28 cellular contexts compared by ENCODE assay signal in the genomic region with DNA sequence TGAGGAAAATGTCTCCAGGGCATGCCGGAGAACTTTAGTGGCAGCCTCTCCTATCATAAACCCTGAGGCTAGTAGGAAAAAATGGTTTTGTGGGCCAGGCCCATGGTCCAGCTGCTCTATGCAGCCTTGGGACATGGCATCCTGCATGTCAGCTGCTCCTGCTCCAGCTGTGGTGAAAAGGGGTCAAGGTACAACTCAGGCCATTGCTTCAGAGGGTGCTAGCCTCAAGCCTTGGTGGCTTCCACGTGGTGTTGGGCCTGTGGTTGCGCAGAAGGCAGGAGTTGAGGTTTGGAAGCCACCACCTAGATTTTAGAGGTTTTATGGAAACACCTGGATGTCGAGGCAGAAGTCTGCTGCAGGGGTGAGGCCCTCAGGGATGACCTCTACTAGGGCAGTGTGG.
"Had no signal": no experiment of that assay in that cellular context is flagged by ENCODE, and none has a peak within 500 bp of the region (broad histone marks: within the 10 kb centered on the region; RNA-seq: fewer than 3 reads in every experiment).

No MANE protein-coding gene starts in this region.

- H3K36me3 Mint-ChIP-seq: stimulated activated effector memory CD8-positive, alpha-beta T cell treated with anti-CD3 and anti-CD28 coated beads, Interleukin-12 subunit alpha, Interleukin-12 subunit beta, amount 100 ng/mL, for 72 hours; stimulated activated memory B cell treated with anti-CD40 and anti-IgM and Interleukin-4, amounts not matched to agents 10 μg/mL and 1 μg/mL and 100 μg/mL, for 72 hours; stimulated activated naive B cell treated with anti-CD40 and anti-IgM and Interleukin-4, amounts not matched to agents 10 μg/mL and 1 μg/mL and 100 μg/mL, for 72 hours; type B pancreatic cell had no signal

- H3K27ac Mint-ChIP-seq: stimulated activated effector memory CD8-positive, alpha-beta T cell treated with anti-CD3 and anti-CD28 coated beads, Interleukin-12 subunit alpha, Interleukin-12 subunit beta, amount 100 ng/mL, for 72 hours; stimulated activated memory B cell treated with anti-CD40 and anti-IgM and Interleukin-4, amounts not matched to agents 10 μg/mL and 1 μg/mL and 100 μg/mL, for 72 hours; stimulated activated naive B cell treated with anti-CD40 and anti-IgM and Interleukin-4, amounts not matched to agents 10 μg/mL and 1 μg/mL and 100 μg/mL, for 72 hours; stimulated activated naive CD8-positive, alpha-beta T cell treated with anti-CD3 and anti-CD28 coated beads, Interleukin-15, amount 100 ng/mL, for 72 hours; stimulated activated naive CD8-positive, alpha-beta T cell treated with anti-CD3 and anti-CD28 coated beads, Interleukin-15, Interleukin-2, amounts not matched to agents 100 ng/mL and 50 ng/mL, for 24 hours; type B pancreatic cell had no signal

- H3K9me3 ChIP-seq: stomach, suprapubic skin, testis, thoracic aorta, thyroid gland, tibial artery, transverse colon, upper lobe of left lung, upper lobe of right lung, uterus, vagina had no signal

- H3K4me1 Mint-ChIP-seq: stimulated activated effector memory CD8-positive, alpha-beta T cell treated with anti-CD3 and anti-CD28 coated beads, Interleukin-12 subunit alpha, Interleukin-12 subunit beta, amount 100 ng/mL, for 72 hours; stimulated activated memory B cell treated with anti-CD40 and anti-IgM and Interleukin-4, amounts not matched to agents 10 μg/mL and 1 μg/mL and 100 μg/mL, for 72 hours; stimulated activated naive B cell treated with anti-CD40 and anti-IgM and Interleukin-4, amounts not matched to agents 10 μg/mL and 1 μg/mL and 100 μg/mL, for 72 hours; stimulated activated naive CD8-positive, alpha-beta T cell treated with anti-CD3 and anti-CD28 coated beads, Interleukin-15, amount 100 ng/mL, for 72 hours had no signal

- ATAC-seq: stimulated activated effector memory CD8-positive, alpha-beta T cell treated with anti-CD3 and anti-CD28 coated beads, Interleukin-12 subunit alpha, Interleukin-12 subunit beta, amount 100 ng/mL, for 72 hours; stimulated activated memory B cell treated with anti-CD40 and anti-IgM and Interleukin-4, amounts not matched to agents 10 μg/mL and 1 μg/mL and 100 μg/mL, for 72 hours; stimulated activated naive B cell treated with anti-CD40 and anti-IgM and Interleukin-4, amounts not matched to agents 10 μg/mL and 1 μg/mL and 100 μg/mL, for 72 hours; stimulated activated naive CD8-positive, alpha-beta T cell treated with anti-CD3 and anti-CD28 coated beads, Interleukin-15, amount 100 ng/mL, for 72 hours; stimulated activated naive CD8-positive, alpha-beta T cell treated with anti-CD3 and anti-CD28 coated beads, Interleukin-15, Interleukin-2, amounts not matched to agents 100 U/mL and 50 U/mL, for 24 hours; upper lobe of right lung had no signal

- H3K27me3 ChIP-seq: stomach, suprapubic skin, testis, thyroid gland, tibial artery, tibial nerve, transverse colon, upper lobe of left lung, upper lobe of right lung, uterus, vagina had no signal

- H3K27ac ChIP-seq: stomach, suprapubic skin, testis, thoracic aorta, thyroid gland, tibial artery, tibial nerve, transverse colon, upper lobe of left lung, upper lobe of right lung, uterus, vagina had no signal

- H3K27me3 Mint-ChIP-seq: stimulated activated memory B cell treated with anti-CD40 and anti-IgM and Interleukin-4, amounts not matched to agents 10 μg/mL and 1 μg/mL and 100 μg/mL, for 72 hours; stimulated activated naive B cell treated with anti-CD40 and anti-IgM and Interleukin-4, amounts not matched to agents 10 μg/mL and 1 μg/mL and 100 μg/mL, for 72 hours; stimulated activated naive CD8-positive, alpha-beta T cell treated with anti-CD3 and anti-CD28 coated beads, Interleukin-15, amount 100 ng/mL, for 72 hours; type B pancreatic cell had no signal

- H3K36me3 ChIP-seq: stomach, suprapubic skin, thoracic aorta, thyroid gland, tibial artery, tibial nerve, transverse colon, upper lobe of left lung, upper lobe of right lung, uterus, vagina had no signal

- H3K4me3 Mint-ChIP-seq: stimulated activated effector memory CD8-positive, alpha-beta T cell treated with anti-CD3 and anti-CD28 coated beads, Interleukin-12 subunit alpha, Interleukin-12 subunit beta, amount 100 ng/mL, for 72 hours; stimulated activated memory B cell treated with anti-CD40 and anti-IgM and Interleukin-4, amounts not matched to agents 10 μg/mL and 1 μg/mL and 100 μg/mL, for 72 hours; stimulated activated naive B cell treated with anti-CD40 and anti-IgM and Interleukin-4, amounts not matched to agents 10 μg/mL and 1 μg/mL and 100 μg/mL, for 72 hours; stimulated activated naive CD8-positive, alpha-beta T cell treated with anti-CD3 and anti-CD28 coated beads, Interleukin-15, amount 100 ng/mL, for 72 hours; stimulated activated naive CD8-positive, alpha-beta T cell treated with anti-CD3 and anti-CD28 coated beads, Interleukin-15, Interleukin-2, amounts not matched to agents 100 ng/mL and 50 ng/mL, for 24 hours; type B pancreatic cell had no signal

- H3K4me3 ChIP-seq: stomach, suprapubic skin, testis, thoracic aorta, thyroid gland, tibial artery, tibial nerve, transverse colon, upper lobe of left lung, upper lobe of right lung, uterus, vagina had no signal

- FAIRE-seq: urothelium cell line had no signal

- DNase-seq: stimulated activated CD4-positive, alpha-beta T cell treated with anti-CD3 and anti-CD28 coated beads, Interleukin-2, amount 100 ng/mL, for 48 hours; stimulated activated CD4-positive, alpha-beta T cell treated with anti-CD3 and anti-CD28 coated beads, Interleukin-4, amount 100 ng/mL, for 1 hour; stimulated activated CD4-positive, alpha-beta T cell treated with anti-CD3 and anti-CD28 coated beads, Interleukin-4, amount 100 ng/mL, for 24 hours; stimulated activated CD4-positive, alpha-beta T cell treated with anti-CD3 and anti-CD28 coated beads, Interleukin-4, amount 100 ng/mL, for 4 hours; stimulated activated CD8-positive, alpha-beta memory T cell treated with anti-CD3 and anti-CD28 coated beads, Interleukin-4, amount 100 ng/mL, for 48 hours; stimulated activated naive B cell treated with anti-CD40 and anti-IgM and Interleukin-4, amounts not matched to agents 10 μg/mL and 1 μg/mL and 100 μg/mL, for 72 hours; stimulated activated naive CD4-positive, alpha-beta T cell treated with Interleukin-2 at 50 U/mL for 16 hours; stimulated activated naive CD8-positive, alpha-beta T cell treated with anti-CD3 and anti-CD28 coated beads, Interleukin-15, amount 100 ng/mL, for 72 hours; stimulated activated naive CD8-positive, alpha-beta T cell treated with anti-CD3 and anti-CD28 coated beads, Interleukin-15, Interleukin-2, amounts not matched to agents 100 U/mL and 50 U/mL, for 24 hours; stomach; substantia nigra; testis; thyroid gland; tibial artery; transverse colon; trophoblast cell; upper lobe of left lung; upper lobe of right lung; uterus had no signal

- H3K4me1 ChIP-seq: stomach, suprapubic skin, testis, tibial nerve, upper lobe of left lung, upper lobe of right lung, uterus, vagina had no signal

- H3K9me3 Mint-ChIP-seq: stimulated activated effector memory CD8-positive, alpha-beta T cell treated with anti-CD3 and anti-CD28 coated beads, Interleukin-12 subunit alpha, Interleukin-12 subunit beta, amount 100 ng/mL, for 72 hours; stimulated activated naive B cell treated with anti-CD40 and anti-IgM and Interleukin-4, amounts not matched to agents 10 μg/mL and 1 μg/mL and 100 μg/mL, for 72 hours; stimulated activated naive CD8-positive, alpha-beta T cell treated with anti-CD3 and anti-CD28 coated beads, Interleukin-15, amount 100 ng/mL, for 72 hours; stimulated activated naive CD8-positive, alpha-beta T cell treated with anti-CD3 and anti-CD28 coated beads, Interleukin-15, Interleukin-2, amounts not matched to agents 100 ng/mL and 50 ng/mL, for 24 hours; type B pancreatic cell had no signal
